Comparison of ENCODE assay signal across 1 cellular context in the genomic region with DNA sequence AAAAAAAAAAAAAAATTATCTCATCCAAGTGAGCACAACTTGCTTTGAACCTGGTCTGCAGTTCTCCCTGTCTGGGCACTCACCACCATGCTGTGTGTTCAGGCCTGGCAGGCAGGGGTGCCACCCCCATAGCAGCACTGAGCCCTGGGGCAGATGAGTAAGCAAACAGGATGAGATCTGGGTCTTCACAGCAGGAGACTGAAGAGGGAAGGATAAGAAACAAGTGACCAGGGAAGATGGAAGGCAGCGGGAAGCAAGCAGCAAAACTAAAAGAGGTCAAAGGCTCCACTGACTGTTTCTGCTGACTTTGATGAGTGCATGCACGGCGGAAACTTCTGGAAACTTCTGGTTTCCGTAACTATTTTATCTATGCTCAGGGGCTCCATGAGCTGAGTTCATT.
TF ChIP-seq lines count a peak whose summit lies in the region.

No MANE protein-coding gene starts in this region.

TF ChIP-seq in H1, 55 proteins besides CTCF, POLR2A, EP300 and RAD21:
- TF ChIP-seq CHD2 (IDR thresholded peaks at IDR 0.05; ENCODE audit: low read length) (no peak), SRF (IDR thresholded peaks at IDR 0.05; ENCODE audit: low read depth, low read length) (no peak), HDAC2 (IDR thresholded peaks at IDR 0.05; ENCODE audit: borderline replicate concordance in 1 of 2, low read depth in 2 of 2, low read length in 2 of 2) (no peak), EGR1 (IDR thresholded peaks at IDR 0.05; ENCODE audit: borderline replicate concordance, low read depth, low read length) (no peak), TBP (IDR thresholded peaks at IDR 0.05; ENCODE audit: low read depth, low read length) (no peak), JUND (IDR thresholded peaks at IDR 0.05; ENCODE audit: low read length) (no peak), NANOG (IDR thresholded peaks at IDR 0.05; ENCODE audit: insufficient read depth, low read depth, low read length, poor library complexity, severe bottlenecking) (no peak), SIRT6 (IDR thresholded peaks at IDR 0.05; ENCODE audit: low read length) (no peak), CTBP2 (IDR thresholded peaks at IDR 0.05; ENCODE audit: borderline replicate concordance, insufficient read depth, insufficient read length, low read length) (no peak), TAF1 (IDR thresholded peaks at IDR 0.05; ENCODE audit: low read depth, low read length) (no peak), HDAC6 (IDR thresholded peaks at IDR 0.05; ENCODE audit: low read depth, low read length) (no peak)
- TF ChIP-seq, protein P1, sequence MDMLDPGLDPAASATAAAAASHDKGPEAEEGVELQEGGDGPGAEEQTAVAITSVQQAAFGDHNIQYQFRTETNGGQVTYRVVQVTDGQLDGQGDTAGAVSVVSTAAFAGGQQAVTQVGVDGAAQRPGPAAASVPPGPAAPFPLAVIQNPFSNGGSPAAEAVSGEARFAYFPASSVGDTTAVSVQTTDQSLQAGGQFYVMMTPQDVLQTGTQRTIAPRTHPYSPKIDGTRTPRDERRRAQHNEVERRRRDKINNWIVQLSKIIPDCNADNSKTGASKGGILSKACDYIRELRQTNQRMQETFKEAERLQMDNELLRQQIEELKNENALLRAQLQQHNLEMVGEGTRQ (IDR thresholded peaks at IDR 0.05; ENCODE audit: low read length): no peak
